ENCODE assay signal across 18 cellular contexts in the genomic region with DNA sequence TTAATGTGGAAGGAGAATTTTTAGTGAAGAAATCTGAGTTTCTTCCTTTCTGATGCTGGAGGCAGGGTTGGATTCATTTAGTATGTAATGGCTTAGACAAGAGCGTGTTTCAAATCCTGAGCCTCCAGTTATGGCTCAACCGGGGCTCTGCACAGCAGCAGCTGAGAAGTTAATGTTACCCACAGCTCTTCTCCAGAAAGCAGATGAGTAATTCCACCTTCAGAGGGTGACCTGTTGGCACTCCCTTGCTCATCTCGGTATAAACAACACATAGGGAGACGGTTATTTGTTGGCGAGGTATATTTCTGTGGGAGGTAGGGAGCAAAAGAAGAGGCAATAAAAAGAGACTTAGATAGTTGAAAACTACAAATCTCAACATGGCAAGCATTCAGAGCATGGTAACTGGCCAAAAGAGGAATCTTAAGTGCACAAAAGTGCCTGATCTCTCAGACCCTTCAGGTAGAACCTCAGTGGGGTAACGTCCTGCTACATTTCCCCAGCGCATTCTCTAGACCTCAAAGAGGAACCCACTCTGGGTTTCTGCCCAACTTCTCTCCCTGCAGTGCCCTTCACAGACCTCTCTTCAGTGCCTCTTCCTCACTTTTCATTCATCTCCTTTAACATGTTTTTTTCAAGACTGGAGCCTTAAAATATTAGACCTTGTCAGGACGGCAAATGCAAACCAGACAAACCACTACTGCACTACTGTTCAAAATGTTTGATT.
DNase-seq lines count a peak whose midpoint lies in the region; ATAC-seq and TF ChIP-seq lines count a peak whose summit lies in the region.
"Had no signal": no experiment of that assay in that cellular context is flagged by ENCODE, and none has a peak within 500 bp of the region (broad histone marks: within the 10 kb centered on the region; RNA-seq: fewer than 3 reads in every experiment).

No MANE protein-coding gene starts in this region.

- no peaks in the 10 kb centered on the region for H3K27me3 Mint-ChIP-seq in nephron (ENCODE audit: low read depth)
- H3K27me3 Mint-ChIP-seq: CD4-positive, CD25-positive, alpha-beta regulatory T cell had no signal

- TF ChIP-seq CTCF in KMS-11 (conservative IDR thresholded peaks at IDR 0.05; ENCODE audit: low read depth, low read length), result no peak
- no peak for TF ChIP-seq CTCF in nephron (IDR thresholded peaks at IDR 0.05; ENCODE audit: unreplicated experiment in 3 of 3)

- H2AFZ ChIP-seq in KMS-11 (ENCODE audit: low read depth), result no peak overlapping the region

- H3K4me3 Mint-ChIP-seq in nephron, result no peak overlapping the region
- H3K4me3 Mint-ChIP-seq: CD4-positive, CD25-positive, alpha-beta regulatory T cell; immature natural killer cell; stimulated activated effector memory CD8-positive, alpha-beta T cell treated with anti-CD3 and anti-CD28 coated beads, Interleukin-12 subunit alpha, Interleukin-12 subunit beta, amount 100 ng/mL, for 72 hours had no signal

- H3K4me1 Mint-ChIP-seq in nephron, result peaks cover 20% of the 10 kb centered on the region
- H3K4me1 Mint-ChIP-seq: CD4-positive, CD25-positive, alpha-beta regulatory T cell; immature natural killer cell; stimulated activated effector memory CD8-positive, alpha-beta T cell treated with anti-CD3 and anti-CD28 coated beads, Interleukin-12 subunit alpha, Interleukin-12 subunit beta, amount 100 ng/mL, for 72 hours had no signal

- no peaks in the 10 kb centered on the region for H3K79me2 ChIP-seq in KMS-11 (ENCODE audit: insufficient read depth, low read depth)

- H3K27me3 ChIP-seq in KMS-11 (ENCODE audit: insufficient read depth, low read depth), result no peaks in the 10 kb centered on the region

- H3K4me3 ChIP-seq in KMS-11 (IDR thresholded peaks at IDR 0.05; ENCODE audit: insufficient read depth, low read depth, low read length), result no peak overlapping the region
- H3K4me3 ChIP-seq: coronary artery, left ventricle myocardium inferior, thoracic aorta had no signal

- no peak overlapping the region for H3K9ac ChIP-seq in KMS-11

- H3K4me2 ChIP-seq in KMS-11, result peak overlapping the region; percentile 48

- peak overlapping the region in 2 of 3 experiments; percentile 1 to 45 for H3K27ac Mint-ChIP-seq in nephron
- H3K27ac Mint-ChIP-seq: CD4-positive, CD25-positive, alpha-beta regulatory T cell; immature natural killer cell; stimulated activated effector memory CD8-positive, alpha-beta T cell treated with anti-CD3 and anti-CD28 coated beads, Interleukin-12 subunit alpha, Interleukin-12 subunit beta, amount 100 ng/mL, for 72 hours had no signal

- H4K20me1 ChIP-seq in KMS-11 (ENCODE audit: insufficient read depth), result no peaks in the 10 kb centered on the region

- DNase-seq in NCI-H146 (lab: John Stamatoyannopoulos, UW), result no peak
- DNase-seq in SW 1271 (lab: John Stamatoyannopoulos, UW), result no peak
- DNase-seq in NCI-H446 treated with DMSO at 0.1 percent for 48 hours (lab: John Stamatoyannopoulos, UW), result no peak
- DNase-seq: activated gamma-delta T cell; CD4-positive, CD25-positive, alpha-beta regulatory T cell; immature natural killer cell; left ventricle myocardium inferior; NCI-H1436; NCI-H82; SIG-M5 had no signal

- H3K4me1 ChIP-seq in KMS-11 (ENCODE audit: low read depth, poor library complexity, severe bottlenecking), result peaks cover 62% of the 10 kb centered on the region
- H3K4me1 ChIP-seq: left ventricle myocardium inferior had no signal

- H3K36me3 Mint-ChIP-seq in nephron (ENCODE audit: low read depth), result no peaks in the 10 kb centered on the region
- H3K36me3 Mint-ChIP-seq: CD4-positive, CD25-positive, alpha-beta regulatory T cell; immature natural killer cell; stimulated activated effector memory CD8-positive, alpha-beta T cell treated with anti-CD3 and anti-CD28 coated beads, Interleukin-12 subunit alpha, Interleukin-12 subunit beta, amount 100 ng/mL, for 72 hours had no signal

- no peaks in the 10 kb centered on the region for H3K9me3 Mint-ChIP-seq in nephron

- H3K27ac ChIP-seq in KMS-11, result no peak overlapping the region
- H3K27ac ChIP-seq: coronary artery, left ventricle myocardium inferior, thoracic aorta had no signal

- ATAC-seq in GM19395 (IDR thresholded peaks at IDR 0.05; ENCODE audit: unreplicated experiment), result peak; percentile 6
- ATAC-seq in HG02610 (IDR thresholded peaks at IDR 0.05; ENCODE audit: unreplicated experiment), result peak; percentile 12
- ATAC-seq: HCT116; stimulated activated effector memory CD8-positive, alpha-beta T cell treated with anti-CD3 and anti-CD28 coated beads, Interleukin-12 subunit alpha, Interleukin-12 subunit beta, amount 100 ng/mL, for 72 hours had no signal

- no peaks in the 10 kb centered on the region for H3K36me3 ChIP-seq in KMS-11 (ENCODE audit: insufficient read depth)
- H3K36me3 ChIP-seq: left ventricle myocardium inferior, thoracic aorta had no signal
